Comparison of ENCODE assay signal across 19 cellular contexts in genomic region chr1:203519053-203519770, GRCh38. TPM values are rescaled to one million over a fixed set of nuclear protein-coding genes. Genes with fewer than 3 reads are reported as not detected.
DNase-seq lines count a peak whose midpoint lies in the region; ATAC-seq and TF ChIP-seq lines count a peak whose summit lies in the region.
"Had no signal": no experiment of that assay in that cellular context is flagged by ENCODE, and none has a peak within 500 bp of the region (broad histone marks: within the 10 kb centered on the region; RNA-seq: fewer than 3 reads in every experiment).

No MANE protein-coding gene starts in this region.

- no peaks in the 10 kb centered on the region for H3K36me3 ChIP-seq in mucosa of descending colon (ENCODE audit: low read depth)
- H3K36me3 ChIP-seq in thyroid gland: no peaks in the 10 kb centered on the region
- H3K36me3 ChIP-seq: tibial nerve had no signal

- CTCF ChIA-PET in Calu3 (lab: Charles Lee): interaction anchor here (1.0 to 1.5 kb wide), 4 partner anchors 9 to 252 kb away, joined by 3 to 4 read pairs (median 3); no protein-coding TSS in a partner anchor

- no peaks in the 10 kb centered on the region for H3K9me3 Mint-ChIP-seq in Calu3 (ENCODE audit: low read depth, unreplicated experiment)
- H3K9me3 Mint-ChIP-seq: activated naive CD4-positive, alpha-beta T cell treated with anti-CD3 and anti-CD28 coated beads for 36 hours; CD4-positive, CD25-positive, alpha-beta regulatory T cell had no signal

- H3K27me3 Mint-ChIP-seq in Calu3 (ENCODE audit: unreplicated experiment): peaks cover 13% of the 10 kb centered on the region

- H3K4me1 ChIP-seq in mucosa of descending colon (ENCODE audit: low read depth) (no peaks in the 10 kb centered on the region), thyroid gland (peaks cover 5 to 19% of the 10 kb centered on the region in 2 donors)

- BruUV-seq in Calu3 (replicated peaks; lab: Mats Ljungman, UMichigan): no TSS peak

- 84 to 95% methylated on average over 8 to 10 of the region's 10 CpGs for WGBS in thyroid gland, 2 donors

- H3K36me3 Mint-ChIP-seq in Calu3 (ENCODE audit: insufficient read depth, unreplicated experiment): no peaks in the 10 kb centered on the region
- H3K36me3 Mint-ChIP-seq: CD4-positive, CD25-positive, alpha-beta regulatory T cell had no signal

- H3K27ac Mint-ChIP-seq in Calu3 (ENCODE audit: unreplicated experiment): no peak overlapping the region
- H3K27ac Mint-ChIP-seq: activated naive CD4-positive, alpha-beta T cell treated with anti-CD3 and anti-CD28 coated beads for 36 hours; CD4-positive, CD25-positive, alpha-beta regulatory T cell had no signal

- intact Hi-C loops in Calu3 (cut with micrococcal nuclease; ENCODE audit: unreplicated experiment): no loop called here
- intact Hi-C loops in mucosa of descending colon (cut with DNase I, micrococcal nuclease): no loop called here
- intact Hi-C loops in thyroid gland (cut with DNase I): no loop called here

- DNase-seq in Calu3: peak; percentile 35
- peak; percentile 26 for DNase-seq in LoVo (ENCODE audit: low spot score)
- peak; percentile 85 for DNase-seq in epithelial cell of esophagus (ENCODE audit: low read depth)
- no peak for DNase-seq in mucosa of descending colon
- no peak for DNase-seq in thyroid gland
- no peak for DNase-seq in NCI-H1417 treated with DMSO at 0.1 percent for 48 hours (lab: John Stamatoyannopoulos, UW)
- no peak for DNase-seq in NCI-H187 (lab: John Stamatoyannopoulos, UW)
- DNase-seq: activated CD8-positive, alpha-beta memory T cell treated with anti-CD3 and anti-CD28 coated beads, Interleukin-2, amount 50 U/mL, for 48 hours; activated naive CD4-positive, alpha-beta T cell treated with anti-CD3 and anti-CD28 coated beads for 36 hours; CD4-positive, CD25-positive, alpha-beta regulatory T cell; GF-D8; NCI-H1092; stimulated activated CD8-positive, alpha-beta memory T cell treated with anti-CD3 and anti-CD28 coated beads, Interleukin-4, amount 100 ng/mL, for 48 hours had no signal

- H3K4me1 Mint-ChIP-seq in Calu3 (ENCODE audit: low read depth, unreplicated experiment): peaks cover 27% of the 10 kb centered on the region

- H3K4me3 ChIP-seq in epithelial cell of esophagus (ENCODE audit: low read length) (no peak overlapping the region), mucosa of descending colon (no peak overlapping the region), thyroid gland (replicated peaks in 1 of 3) (no peak overlapping the region)
- H3K4me3 ChIP-seq: tibial nerve had no signal

- H3K4me3 Mint-ChIP-seq in Calu3 (ENCODE audit: low read depth, unreplicated experiment): no peak overlapping the region
- H3K4me3 Mint-ChIP-seq: activated naive CD4-positive, alpha-beta T cell treated with anti-CD3 and anti-CD28 coated beads for 36 hours; CD4-positive, CD25-positive, alpha-beta regulatory T cell had no signal

- no peak for TF ChIP-seq POLR2A in thyroid gland (IDR thresholded peaks at IDR 0.05)

- H3K27ac ChIP-seq in thyroid gland: no peak overlapping the region
- H3K27ac ChIP-seq: tibial nerve had no signal

- no peaks in the 10 kb centered on the region for H3K27me3 ChIP-seq in thyroid gland
- H3K27me3 ChIP-seq: tibial nerve had no signal

- peak; percentile 62 for ATAC-seq in mucosa of descending colon
- no peak for ATAC-seq in GM18519 (IDR thresholded peaks at IDR 0.05; ENCODE audit: low FRiP score, unreplicated experiment)
- ATAC-seq: Panc1 had no signal

- no peaks in the 10 kb centered on the region for H3K9me3 ChIP-seq in mucosa of descending colon
- no peaks in the 10 kb centered on the region for H3K9me3 ChIP-seq in thyroid gland
- H3K9me3 ChIP-seq: tibial nerve had no signal

- TF ChIP-seq CTCF in Calu3 (IDR thresholded peaks at IDR 0.05; ENCODE audit: unreplicated experiment) (no peak), epithelial cell of esophagus (IDR thresholded peaks at IDR 0.05; ENCODE audit: insufficient read depth, low read depth, low read length, missing control alignments) (no peak), mucosa of descending colon (IDR thresholded peaks at IDR 0.05) (no peak), thyroid gland (IDR thresholded peaks at IDR 0.05) (no peak)

RNA-seq across cellular contexts. Expression of gene OPTC, which starts 25.3 kb away (rescaled TPM):
- not detected in 2 replicates for total RNA-seq in Calu3 (2022)
- total RNA-seq in mucosa of descending colon: not detected
- not detected for total RNA-seq in thyroid gland
- total RNA-seq: A673; activated naive CD4-positive, alpha-beta T cell treated with anti-CD3 and anti-CD28 coated beads for 36 hours; CD4-positive, CD25-positive, alpha-beta regulatory T cell; fibroblast of villous mesenchyme; HT1080; tibial nerve had no signal

RNA-seq across cellular contexts. Expression of gene PRELP, which starts 43.6 kb away (rescaled TPM):
- total RNA-seq in Calu3 (2022) (not detected in 2 replicates), mucosa of descending colon (100 to 1,000 TPM in 1 of 3 donors, 1 to 10 TPM in 2; 5.5 to 174 (median 5.6) TPM), thyroid gland (10 to 100 TPM; 17.5 to 86.1 (median 35.4) TPM)
- total RNA-seq: A673; activated naive CD4-positive, alpha-beta T cell treated with anti-CD3 and anti-CD28 coated beads for 36 hours; CD4-positive, CD25-positive, alpha-beta regulatory T cell had no signal

Comparison
In these comparisons a context has a peak if more than half of its experiments do, and no peak if none do; other contexts are left out.
1. DNase-seq: peak in Calu3 (single experiment), LoVo (single experiment) and epithelial cell of esophagus (single experiment); none in mucosa of descending colon (0 of 3), thyroid gland (0 of 2), NCI-H1417 treated with DMSO at 0.1 percent for 48 hours (single experiment) and NCI-H187 (0 of 2).